In genomic region chr14:92248638-92249037, GRCh38 we compare ENCODE assay signal across 25 cellular contexts.
"Had no signal": no experiment of that assay in that cellular context is flagged by ENCODE, and none has a peak within 500 bp of the region (broad histone marks: within the 10 kb centered on the region; RNA-seq: fewer than 3 reads in every experiment).

No MANE protein-coding gene starts in this region.

- H3K4me1 Mint-ChIP-seq: activated CD4-positive, alpha-beta T cell treated with anti-CD3 and anti-CD28 coated beads for 36 hours; activated T-helper 17 cell treated with anti-CD3 and anti-CD28 coated beads, Interleukin-2, amount 50 U/mL, for 72 hours; central memory CD8-positive, alpha-beta T cell had no signal

- H3K4me3 Mint-ChIP-seq: activated CD4-positive, alpha-beta memory T cell treated with anti-CD3 and anti-CD28 coated beads, Interleukin-2, amount 10 ng/mL, durations not matched to agents 7 days and 5 days; activated CD4-positive, alpha-beta T cell treated with anti-CD3 and anti-CD28 coated beads for 36 hours; activated naive CD4-positive, alpha-beta T cell treated with anti-CD3 and anti-CD28 coated beads for 36 hours; activated naive CD8-positive, alpha-beta T cell; activated T-helper 17 cell treated with anti-CD3 and anti-CD28 coated beads, Interleukin-2, amount 50 U/mL, for 72 hours; brain; central memory CD8-positive, alpha-beta T cell had no signal

- H3K9me3 ChIP-seq: MG63 had no signal

- H3K36me3 ChIP-seq: MG63, WERI-Rb-1 had no signal

- H3K4me3 ChIP-seq: MG63, PC-9, SK-N-MC had no signal

- H3K27me3 ChIP-seq: MG63 had no signal

- H3K27ac Mint-ChIP-seq: activated CD4-positive, alpha-beta memory T cell treated with anti-CD3 and anti-CD28 coated beads, Interleukin-2, amount 10 ng/mL, durations not matched to agents 7 days and 5 days; activated CD4-positive, alpha-beta T cell treated with anti-CD3 and anti-CD28 coated beads for 36 hours; activated naive CD4-positive, alpha-beta T cell treated with anti-CD3 and anti-CD28 coated beads for 36 hours; activated naive CD8-positive, alpha-beta T cell; activated T-helper 17 cell treated with anti-CD3 and anti-CD28 coated beads, Interleukin-2, amount 50 U/mL, for 72 hours; brain had no signal

- DNase-seq: activated CD4-positive, alpha-beta memory T cell treated with anti-CD3 and anti-CD28 coated beads, Interleukin-2, amount 10 ng/mL, durations not matched to agents 7 days and 5 days; activated CD4-positive, alpha-beta T cell treated with anti-CD3 and anti-CD28 coated beads for 36 hours; activated CD4-positive, alpha-beta T cell treated with anti-CD3 and anti-CD28 coated beads, Interleukin-2, amount 50 U/mL, for 1 hour; activated gamma-delta T cell; activated naive CD4-positive, alpha-beta T cell treated with anti-CD3 and anti-CD28 coated beads for 36 hours; activated T-cell treated with anti-CD3 and anti-CD28 coated beads for 4 hours; activated T-cell treated with anti-CD3 and anti-CD28 coated beads, Interleukin-2, amount 50 U/mL, for 48 hours; amygdala; MG63; NCI-H1092 treated with DMSO at 0.1 percent for 48 hours; NCI-H1417 treated with DMSO at 0.1 percent for 48 hours; NCI-H1694; NCI-H2029; NCI-H2107; NCI-H345; NCI-H510A treated with DMSO at 0.1 percent for 48 hours; PC-9; SHP77 treated with DMSO at 0.1 percent for 48 hours; T-helper 1 cell; WERI-Rb-1 had no signal

- ATAC-seq: activated CD4-positive, alpha-beta T cell treated with anti-CD3 and anti-CD28 coated beads for 36 hours; activated T-helper 17 cell treated with anti-CD3 and anti-CD28 coated beads, Interleukin-2, amount 50 U/mL, for 72 hours had no signal

- H3K27ac ChIP-seq: PC-9, SK-N-MC, WERI-Rb-1 had no signal

- H3K36me3 Mint-ChIP-seq: brain had no signal
